Comparison of ENCODE assay signal across 7 cellular contexts in the genomic region with DNA sequence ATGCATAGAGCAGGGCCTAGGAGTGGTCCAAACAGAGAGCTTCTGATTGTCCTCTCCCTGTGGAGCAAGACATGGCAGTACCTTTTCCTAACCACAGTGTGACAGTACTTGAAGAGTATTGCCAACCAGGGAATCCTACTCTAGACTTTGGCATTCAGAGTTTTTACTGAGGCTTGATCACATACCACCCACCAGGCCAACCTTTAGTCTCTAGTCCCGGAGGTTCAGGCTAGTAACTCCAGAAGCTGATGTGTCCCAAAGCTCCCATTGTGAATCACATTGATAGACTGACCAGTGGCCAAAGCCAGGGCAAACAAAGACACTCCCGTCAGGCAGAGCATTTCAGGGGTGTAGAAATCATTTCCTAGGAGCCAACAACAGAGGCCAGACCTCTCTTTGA.
"Had no signal": no experiment of that assay in that cellular context is flagged by ENCODE, and none has a peak within 500 bp of the region (broad histone marks: within the 10 kb centered on the region; RNA-seq: fewer than 3 reads in every experiment).

No MANE protein-coding gene starts in this region.

- H3K4me3 ChIP-seq: GM23248 had no signal

- H3K9ac ChIP-seq: GM23248, KMS-11 had no signal

- H3K27ac ChIP-seq: GM23248, KMS-11 had no signal

- H2AFZ ChIP-seq: GM23248 had no signal

- FAIRE-seq: HTR-8/SVneo had no signal

- H3K4me2 ChIP-seq: KMS-11 had no signal

- DNase-seq: GM23248, GOT3, H9, HCEC 1CT, KBM-7 had no signal
